Comparison of ENCODE assay signal across 1 cellular context in the genomic region with DNA sequence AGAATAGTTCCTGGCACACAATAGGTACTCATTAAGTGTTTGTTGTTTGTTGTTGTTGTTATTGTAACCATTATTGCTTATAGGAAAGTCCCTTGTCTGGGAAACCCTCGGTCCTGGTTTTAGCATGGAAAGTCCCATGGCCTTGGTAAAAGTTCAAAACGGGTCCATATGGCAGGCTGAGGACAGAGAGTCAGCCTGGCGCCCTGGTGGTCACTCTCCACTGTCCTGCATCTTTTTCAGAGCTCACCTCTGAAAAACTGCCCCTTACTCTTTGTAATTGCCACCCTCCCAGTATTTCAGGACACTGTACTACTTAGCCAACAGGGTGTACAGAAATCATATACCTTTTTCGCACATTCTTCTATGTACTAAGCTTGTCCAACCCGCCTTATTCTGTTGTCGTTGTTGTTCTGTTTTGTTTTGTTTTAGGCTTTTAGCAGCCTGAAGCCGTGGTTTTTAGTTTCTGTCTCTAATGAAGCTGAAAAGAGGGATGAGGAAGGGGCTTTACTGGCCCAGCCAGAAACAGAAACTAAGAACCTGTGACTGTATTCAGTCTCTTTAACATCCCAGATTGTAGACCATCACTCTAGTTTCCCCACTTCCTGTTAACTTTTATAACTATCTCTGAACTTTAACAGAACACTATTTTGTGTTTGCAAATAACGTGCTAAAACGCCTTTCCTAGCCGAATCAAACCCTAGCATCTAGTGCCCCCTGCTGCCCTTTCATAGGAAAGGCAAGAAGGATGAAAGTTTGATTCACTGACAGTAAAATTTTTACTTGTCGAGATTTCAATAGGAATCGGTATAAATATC.
TF ChIP-seq lines count a peak whose summit lies in the region.

No MANE protein-coding gene starts in this region.

TF ChIP-seq in GM12878, 131 proteins besides CTCF, POLR2A, EP300 and RAD21 (continued from another document and continues in another):
- TF ChIP-seq, protein P1, sequence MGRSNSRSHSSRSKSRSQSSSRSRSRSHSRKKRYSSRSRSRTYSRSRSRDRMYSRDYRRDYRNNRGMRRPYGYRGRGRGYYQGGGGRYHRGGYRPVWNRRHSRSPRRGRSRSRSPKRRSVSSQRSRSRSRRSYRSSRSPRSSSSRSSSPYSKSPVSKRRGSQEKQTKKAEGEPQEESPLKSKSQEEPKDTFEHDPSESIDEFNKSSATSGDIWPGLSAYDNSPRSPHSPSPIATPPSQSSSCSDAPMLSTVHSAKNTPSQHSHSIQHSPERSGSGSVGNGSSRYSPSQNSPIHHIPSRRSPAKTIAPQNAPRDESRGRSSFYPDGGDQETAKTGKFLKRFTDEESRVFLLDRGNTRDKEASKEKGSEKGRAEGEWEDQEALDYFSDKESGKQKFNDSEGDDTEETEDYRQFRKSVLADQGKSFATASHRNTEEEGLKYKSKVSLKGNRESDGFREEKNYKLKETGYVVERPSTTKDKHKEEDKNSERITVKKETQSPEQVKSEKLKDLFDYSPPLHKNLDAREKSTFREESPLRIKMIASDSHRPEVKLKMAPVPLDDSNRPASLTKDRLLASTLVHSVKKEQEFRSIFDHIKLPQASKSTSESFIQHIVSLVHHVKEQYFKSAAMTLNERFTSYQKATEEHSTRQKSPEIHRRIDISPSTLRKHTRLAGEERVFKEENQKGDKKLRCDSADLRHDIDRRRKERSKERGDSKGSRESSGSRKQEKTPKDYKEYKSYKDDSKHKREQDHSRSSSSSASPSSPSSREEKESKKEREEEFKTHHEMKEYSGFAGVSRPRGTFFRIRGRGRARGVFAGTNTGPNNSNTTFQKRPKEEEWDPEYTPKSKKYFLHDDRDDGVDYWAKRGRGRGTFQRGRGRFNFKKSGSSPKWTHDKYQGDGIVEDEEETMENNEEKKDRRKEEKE (IDR thresholded peaks at IDR 0.05): no peak
- TF ChIP-seq ESRRA (IDR thresholded peaks at IDR 0.05; ENCODE audit: low read length) (no peak), BCL11A (IDR thresholded peaks at IDR 0.05; ENCODE audit: low read depth, low read length) (no peak), NR2C2 (IDR thresholded peaks at IDR 0.05; ENCODE audit: borderline replicate concordance, control insufficient read depth, insufficient read length, low read depth) (no peak), TCF12 (IDR thresholded peaks at IDR 0.05; ENCODE audit: low read depth, low read length) (no peak), YBX1 (IDR thresholded peaks at IDR 0.05) (no peak), ZBTB11 (CRISPR knock-in tag; IDR thresholded peaks at IDR 0.05) (no peak), ZNF384 (IDR thresholded peaks at IDR 0.05; ENCODE audit: borderline replicate concordance, low read depth, low read length) (no peak), MTA2 (IDR thresholded peaks at IDR 0.05; ENCODE audit: low read depth) (no peak), ZNF592 (IDR thresholded peaks at IDR 0.05) (no peak), MXI1 (IDR thresholded peaks at IDR 0.05; ENCODE audit: low read depth, low read length) (no peak), BRCA1 (IDR thresholded peaks at IDR 0.05; ENCODE audit: low read depth, low read length) (no peak), REST (IDR thresholded peaks at IDR 0.05; ENCODE audit: low read depth, low read length) (no peak), TBL1XR1 (IDR thresholded peaks at IDR 0.05; ENCODE audit: low read depth, low read length) (no peak), SMC3 (IDR thresholded peaks at IDR 0.05; ENCODE audit: borderline replicate concordance, low read length) (peak; percentile 89), ZSCAN29 (IDR thresholded peaks at IDR 0.05) (no peak), RB1 (IDR thresholded peaks at IDR 0.05; ENCODE audit: borderline replicate concordance) (no peak), EZH2 (IDR thresholded peaks at IDR 0.05; ENCODE audit: borderline replicate concordance, control insufficient read depth, low read depth, low read length) (no peak), MTA3 (IDR thresholded peaks at IDR 0.05; ENCODE audit: borderline replicate concordance, low read length) (no peak), PML (IDR thresholded peaks at IDR 0.05; ENCODE audit: low read length) (no peak), CBFB (IDR thresholded peaks at IDR 0.05; ENCODE audit: low read depth) (no peak; the same call in 1 of the 2 replicates), MEF2A (IDR thresholded peaks at IDR 0.05; ENCODE audit: insufficient read depth, low read depth, low read length) (0 out of 2 replicates have a peak, but pooled peaks have one; percentile 8), ZNF24 (IDR thresholded peaks at IDR 0.05) (no peak), NFXL1 (IDR thresholded peaks at IDR 0.05; ENCODE audit: borderline replicate concordance) (no peak), PAX8 (IDR thresholded peaks at IDR 0.05) (no peak), CHD1 (IDR thresholded peaks at IDR 0.05; ENCODE audit: low read depth, low read length) (no peak), WRNIP1 (IDR thresholded peaks at IDR 0.05; ENCODE audit: borderline replicate concordance, low read depth, low read length) (no peak)
- TF ChIP-seq, protein P2, sequence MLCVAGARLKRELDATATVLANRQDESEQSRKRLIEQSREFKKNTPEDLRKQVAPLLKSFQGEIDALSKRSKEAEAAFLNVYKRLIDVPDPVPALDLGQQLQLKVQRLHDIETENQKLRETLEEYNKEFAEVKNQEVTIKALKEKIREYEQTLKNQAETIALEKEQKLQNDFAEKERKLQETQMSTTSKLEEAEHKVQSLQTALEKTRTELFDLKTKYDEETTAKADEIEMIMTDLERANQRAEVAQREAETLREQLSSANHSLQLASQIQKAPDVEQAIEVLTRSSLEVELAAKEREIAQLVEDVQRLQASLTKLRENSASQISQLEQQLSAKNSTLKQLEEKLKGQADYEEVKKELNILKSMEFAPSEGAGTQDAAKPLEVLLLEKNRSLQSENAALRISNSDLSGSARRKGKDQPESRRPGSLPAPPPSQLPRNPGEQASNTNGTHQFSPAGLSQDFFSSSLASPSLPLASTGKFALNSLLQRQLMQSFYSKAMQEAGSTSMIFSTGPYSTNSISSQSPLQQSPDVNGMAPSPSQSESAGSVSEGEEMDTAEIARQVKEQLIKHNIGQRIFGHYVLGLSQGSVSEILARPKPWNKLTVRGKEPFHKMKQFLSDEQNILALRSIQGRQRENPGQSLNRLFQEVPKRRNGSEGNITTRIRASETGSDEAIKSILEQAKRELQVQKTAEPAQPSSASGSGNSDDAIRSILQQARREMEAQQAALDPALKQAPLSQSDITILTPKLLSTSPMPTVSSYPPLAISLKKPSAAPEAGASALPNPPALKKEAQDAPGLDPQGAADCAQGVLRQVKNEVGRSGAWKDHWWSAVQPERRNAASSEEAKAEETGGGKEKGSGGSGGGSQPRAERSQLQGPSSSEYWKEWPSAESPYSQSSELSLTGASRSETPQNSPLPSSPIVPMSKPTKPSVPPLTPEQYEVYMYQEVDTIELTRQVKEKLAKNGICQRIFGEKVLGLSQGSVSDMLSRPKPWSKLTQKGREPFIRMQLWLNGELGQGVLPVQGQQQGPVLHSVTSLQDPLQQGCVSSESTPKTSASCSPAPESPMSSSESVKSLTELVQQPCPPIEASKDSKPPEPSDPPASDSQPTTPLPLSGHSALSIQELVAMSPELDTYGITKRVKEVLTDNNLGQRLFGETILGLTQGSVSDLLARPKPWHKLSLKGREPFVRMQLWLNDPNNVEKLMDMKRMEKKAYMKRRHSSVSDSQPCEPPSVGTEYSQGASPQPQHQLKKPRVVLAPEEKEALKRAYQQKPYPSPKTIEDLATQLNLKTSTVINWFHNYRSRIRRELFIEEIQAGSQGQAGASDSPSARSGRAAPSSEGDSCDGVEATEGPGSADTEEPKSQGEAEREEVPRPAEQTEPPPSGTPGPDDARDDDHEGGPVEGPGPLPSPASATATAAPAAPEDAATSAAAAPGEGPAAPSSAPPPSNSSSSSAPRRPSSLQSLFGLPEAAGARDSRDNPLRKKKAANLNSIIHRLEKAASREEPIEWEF (IDR thresholded peaks at IDR 0.05; ENCODE audit: insufficient replicate concordance, low read depth, low read length): peak; percentile 44
- TF ChIP-seq, protein P3, sequence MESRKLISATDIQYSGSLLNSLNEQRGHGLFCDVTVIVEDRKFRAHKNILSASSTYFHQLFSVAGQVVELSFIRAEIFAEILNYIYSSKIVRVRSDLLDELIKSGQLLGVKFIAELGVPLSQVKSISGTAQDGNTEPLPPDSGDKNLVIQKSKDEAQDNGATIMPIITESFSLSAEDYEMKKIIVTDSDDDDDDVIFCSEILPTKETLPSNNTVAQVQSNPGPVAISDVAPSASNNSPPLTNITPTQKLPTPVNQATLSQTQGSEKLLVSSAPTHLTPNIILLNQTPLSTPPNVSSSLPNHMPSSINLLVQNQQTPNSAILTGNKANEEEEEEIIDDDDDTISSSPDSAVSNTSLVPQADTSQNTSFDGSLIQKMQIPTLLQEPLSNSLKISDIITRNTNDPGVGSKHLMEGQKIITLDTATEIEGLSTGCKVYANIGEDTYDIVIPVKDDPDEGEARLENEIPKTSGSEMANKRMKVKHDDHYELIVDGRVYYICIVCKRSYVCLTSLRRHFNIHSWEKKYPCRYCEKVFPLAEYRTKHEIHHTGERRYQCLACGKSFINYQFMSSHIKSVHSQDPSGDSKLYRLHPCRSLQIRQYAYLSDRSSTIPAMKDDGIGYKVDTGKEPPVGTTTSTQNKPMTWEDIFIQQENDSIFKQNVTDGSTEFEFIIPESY (IDR thresholded peaks at IDR 0.05): no peak
